In the genomic region with DNA sequence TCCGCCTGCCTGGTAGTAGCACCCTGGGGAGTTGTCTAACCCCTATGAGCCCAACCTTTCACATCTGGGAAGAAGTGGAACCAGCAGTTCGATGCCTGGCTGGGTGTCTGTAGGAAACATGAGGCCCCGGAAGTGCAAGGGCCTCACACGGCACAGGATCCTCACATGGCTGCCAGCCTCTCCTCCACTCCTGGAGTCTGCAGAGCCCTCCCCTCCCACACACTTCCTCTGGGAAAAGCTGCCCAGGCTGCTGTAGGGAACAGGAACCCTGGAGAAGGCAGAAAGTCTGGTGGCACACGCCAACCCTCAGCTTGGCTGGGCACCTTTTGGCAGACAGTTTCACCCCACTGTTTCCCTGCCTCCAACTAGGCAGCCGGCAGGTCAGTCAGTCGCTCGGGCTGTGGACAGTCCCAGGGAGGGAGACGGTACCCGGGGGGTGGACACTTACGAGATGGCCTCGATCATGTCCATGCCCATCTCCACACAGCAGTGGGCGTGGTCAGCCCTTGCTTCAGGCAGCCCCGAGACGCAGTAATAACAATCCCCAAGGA, we compare ENCODE assay signal across 1 cellular context.
TF ChIP-seq lines count a peak whose summit lies in the region.

No MANE protein-coding gene starts in this region.

TF ChIP-seq in HepG2, 621 proteins besides CTCF, POLR2A, EP300 and RAD21:
- TF ChIP-seq PHB2 (IDR thresholded peaks at IDR 0.05; ENCODE audit: partially characterized antibody): no peak
- TF ChIP-seq, protein P1, sequence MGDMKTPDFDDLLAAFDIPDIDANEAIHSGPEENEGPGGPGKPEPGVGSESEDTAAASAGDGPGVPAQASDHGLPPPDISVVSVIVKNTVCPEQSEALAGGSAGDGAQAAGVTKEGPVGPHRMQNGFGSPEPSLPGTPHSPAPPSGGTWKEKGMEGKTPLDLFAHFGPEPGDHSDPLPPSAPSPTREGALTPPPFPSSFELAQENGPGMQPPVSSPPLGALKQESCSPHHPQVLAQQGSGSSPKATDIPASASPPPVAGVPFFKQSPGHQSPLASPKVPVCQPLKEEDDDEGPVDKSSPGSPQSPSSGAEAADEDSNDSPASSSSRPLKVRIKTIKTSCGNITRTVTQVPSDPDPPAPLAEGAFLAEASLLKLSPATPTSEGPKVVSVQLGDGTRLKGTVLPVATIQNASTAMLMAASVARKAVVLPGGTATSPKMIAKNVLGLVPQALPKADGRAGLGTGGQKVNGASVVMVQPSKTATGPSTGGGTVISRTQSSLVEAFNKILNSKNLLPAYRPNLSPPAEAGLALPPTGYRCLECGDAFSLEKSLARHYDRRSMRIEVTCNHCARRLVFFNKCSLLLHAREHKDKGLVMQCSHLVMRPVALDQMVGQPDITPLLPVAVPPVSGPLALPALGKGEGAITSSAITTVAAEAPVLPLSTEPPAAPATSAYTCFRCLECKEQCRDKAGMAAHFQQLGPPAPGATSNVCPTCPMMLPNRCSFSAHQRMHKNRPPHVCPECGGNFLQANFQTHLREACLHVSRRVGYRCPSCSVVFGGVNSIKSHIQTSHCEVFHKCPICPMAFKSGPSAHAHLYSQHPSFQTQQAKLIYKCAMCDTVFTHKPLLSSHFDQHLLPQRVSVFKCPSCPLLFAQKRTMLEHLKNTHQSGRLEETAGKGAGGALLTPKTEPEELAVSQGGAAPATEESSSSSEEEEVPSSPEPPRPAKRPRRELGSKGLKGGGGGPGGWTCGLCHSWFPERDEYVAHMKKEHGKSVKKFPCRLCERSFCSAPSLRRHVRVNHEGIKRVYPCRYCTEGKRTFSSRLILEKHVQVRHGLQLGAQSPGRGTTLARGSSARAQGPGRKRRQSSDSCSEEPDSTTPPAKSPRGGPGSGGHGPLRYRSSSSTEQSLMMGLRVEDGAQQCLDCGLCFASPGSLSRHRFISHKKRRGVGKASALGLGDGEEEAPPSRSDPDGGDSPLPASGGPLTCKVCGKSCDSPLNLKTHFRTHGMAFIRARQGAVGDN (CRISPR knock-in tag; IDR thresholded peaks at IDR 0.05): peak; percentile 26; the same call in 1 of the 2 replicates
- TF ChIP-seq GABPB1 (CRISPR knock-in tag; IDR thresholded peaks at IDR 0.05): peak; percentile 57
- TF ChIP-seq PCBP1 (IDR thresholded peaks at IDR 0.05; ENCODE audit: borderline replicate concordance, low read depth, low read length): no peak
- peak; percentile 24; the same call in 1 of the 2 replicates for TF ChIP-seq GABPA (IDR thresholded peaks at IDR 0.05; ENCODE audit: low read depth, low read length)
- peak; percentile 74 for TF ChIP-seq GABPA (CRISPR knock-in tag; IDR thresholded peaks at IDR 0.05; ENCODE audit: low read depth)
